8 cellular contexts compared by ENCODE assay signal in the genomic region with DNA sequence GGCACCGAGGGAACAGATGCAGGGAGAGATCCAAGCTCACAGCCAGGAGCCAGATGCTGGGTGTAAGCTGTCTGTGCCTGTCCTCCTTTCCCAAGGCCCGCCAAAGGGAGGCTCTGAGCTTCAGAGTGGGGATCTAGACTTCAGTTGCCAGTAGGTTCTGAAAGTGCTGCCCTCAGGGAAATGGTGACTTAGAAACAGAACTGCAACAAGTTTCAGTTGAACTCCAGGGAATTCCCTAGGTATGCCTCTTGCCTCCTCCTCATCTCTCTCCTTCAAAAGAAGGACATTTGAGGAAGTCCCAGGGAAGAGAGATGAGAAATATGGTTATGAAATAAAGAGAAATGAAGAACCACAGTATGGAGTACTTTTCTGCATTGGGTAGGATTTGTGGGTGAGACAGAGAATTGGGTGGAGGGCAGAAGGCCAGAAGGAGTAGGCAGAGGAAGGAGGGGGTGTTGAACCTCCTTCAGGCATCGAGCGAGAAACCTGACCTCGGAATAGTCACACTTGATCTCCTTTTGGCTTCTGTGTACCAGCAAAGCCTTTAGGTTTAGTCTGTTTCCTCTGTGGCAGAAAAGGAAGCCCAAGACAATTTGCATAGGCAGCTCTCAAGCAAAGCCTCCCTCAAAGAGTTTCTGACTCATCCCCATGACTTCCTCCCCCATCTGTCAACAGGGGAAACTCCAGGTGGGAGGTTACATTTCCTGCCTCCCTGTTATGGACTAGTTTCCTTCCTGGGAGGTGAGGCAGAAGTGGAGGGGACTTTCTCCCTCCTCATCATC. TPM values are rescaled to one million over a fixed set of nuclear protein-coding genes. Genes with fewer than 3 reads are reported as not detected.
DNase-seq lines count a peak whose midpoint lies in the region; ATAC-seq and TF ChIP-seq lines count a peak whose summit lies in the region.

No MANE protein-coding gene starts in this region.

- no peaks in the 10 kb centered on the region for H3K36me3 ChIP-seq in esophagus muscularis mucosa

- peak; percentile 94 for ATAC-seq in HG02798 (IDR thresholded peaks at IDR 0.05; ENCODE audit: poor library complexity, unreplicated experiment)

- no peak overlapping the region for H3K4me3 Mint-ChIP-seq in activated CD4-positive, alpha-beta memory T cell treated with anti-CD3 and anti-CD28 coated beads, Interleukin-2, amount 10 ng/mL, durations not matched to agents 7 days and 5 days

- H3K4me1 Mint-ChIP-seq in activated CD4-positive, alpha-beta memory T cell treated with anti-CD3 and anti-CD28 coated beads, Interleukin-2, amount 10 ng/mL, durations not matched to agents 7 days and 5 days = no peaks in the 10 kb centered on the region

- no peaks in the 10 kb centered on the region for H3K27me3 ChIP-seq in esophagus muscularis mucosa

- H3K9me3 ChIP-seq in esophagus muscularis mucosa = no peaks in the 10 kb centered on the region

- peaks cover 5 to 15% (median 11%) of the 10 kb centered on the region in 4 donors for H3K4me1 ChIP-seq in esophagus muscularis mucosa

- no peaks in the 10 kb centered on the region for H3K36me3 Mint-ChIP-seq in activated CD4-positive, alpha-beta memory T cell treated with anti-CD3 and anti-CD28 coated beads, Interleukin-2, amount 10 ng/mL, durations not matched to agents 7 days and 5 days (ENCODE audit: low read depth)

- no peak for TF ChIP-seq EP300 in esophagus muscularis mucosa (IDR thresholded peaks at IDR 0.05)

- DNase-seq in SIG-M5 treated with dmso at 0.1 percent for 504 hours (lab: John Stamatoyannopoulos, UW; ENCODE audit: unreplicated experiment) (peak; percentile 66), SIG-M5 (lab: John Stamatoyannopoulos, UW) (no peak), NCI-H2196 treated with DMSO at 0.1 percent for 48 hours (lab: John Stamatoyannopoulos, UW; ENCODE audit: unreplicated experiment) (peak; percentile 12), esophagus muscularis mucosa (ENCODE audit: extremely low spot score) (peak; percentile 88), putamen (ENCODE audit: low spot score) (peak; percentile 70), NCI-H1092 treated with DMSO at 0.1 percent for 48 hours (lab: John Stamatoyannopoulos, UW) (no peak)
- peak; percentile 69 for DNase-seq in activated CD4-positive, alpha-beta memory T cell treated with anti-CD3 and anti-CD28 coated beads, Interleukin-2, amount 10 ng/mL, durations not matched to agents 7 days and 5 days

- intact Hi-C loops in esophagus muscularis mucosa (cut with DNase I) = no loop called here

- no peak for TF ChIP-seq POLR2A in esophagus muscularis mucosa (IDR thresholded peaks at IDR 0.05; ENCODE audit: low read depth)

- no peak overlapping the region for H3K27ac ChIP-seq in esophagus muscularis mucosa (replicated peaks in 1 of 4)

- no peaks in the 10 kb centered on the region for H3K9me3 Mint-ChIP-seq in activated CD4-positive, alpha-beta memory T cell treated with anti-CD3 and anti-CD28 coated beads, Interleukin-2, amount 10 ng/mL, durations not matched to agents 7 days and 5 days

- H3K27ac Mint-ChIP-seq in activated CD4-positive, alpha-beta memory T cell treated with anti-CD3 and anti-CD28 coated beads, Interleukin-2, amount 10 ng/mL, durations not matched to agents 7 days and 5 days = peak overlapping the region; percentile 75

- H3K27me3 Mint-ChIP-seq in activated CD4-positive, alpha-beta memory T cell treated with anti-CD3 and anti-CD28 coated beads, Interleukin-2, amount 10 ng/mL, durations not matched to agents 7 days and 5 days = no peaks in the 10 kb centered on the region

- CTCF ChIA-PET in activated CD4-positive, alpha-beta memory T cell treated with anti-CD3 and anti-CD28 coated beads, Interleukin-2, amount 10 ng/mL, durations not matched to agents 7 days and 5 days (lab: Charles Lee) = interaction anchor here (0.9 to 2.8 kb wide), 10 partner anchors 14 to 501 kb away, joined by 3 to 17 read pairs (median 4); no protein-coding TSS in a partner anchor

- TF ChIP-seq CTCF in esophagus muscularis mucosa (IDR thresholded peaks at IDR 0.05) = no peak

- POLR2A ChIA-PET in activated CD4-positive, alpha-beta memory T cell treated with anti-CD3 and anti-CD28 coated beads, Interleukin-2, amount 10 ng/mL, durations not matched to agents 7 days and 5 days (lab: Charles Lee) = interaction anchor here (0.7 to 2.2 kb wide), 10 partner anchors 13 to 687 kb away, joined by 3 to 9 read pairs (median 4); partner anchors contain the start of genes CEBPZ, NDUFAF7 and RMDN2

- H3K4me3 ChIP-seq in esophagus muscularis mucosa = no peak overlapping the region

- 68% methylated on average over 5 of the region's 5 CpGs for WGBS in esophagus muscularis mucosa

RNA-seq across cellular contexts. Expression of gene QPCT, which starts 45.7 kb away (rescaled TPM):
- total RNA-seq in activated CD4-positive, alpha-beta memory T cell treated with anti-CD3 and anti-CD28 coated beads, Interleukin-2, amount 10 ng/mL, durations not matched to agents 7 days and 5 days = not detected
- 1 to 10 TPM; 1.2 to 5.1 (median 4.0) TPM for total RNA-seq in esophagus muscularis mucosa

Comparison
In these comparisons a context has a peak if more than half of its experiments do, and no peak if none do; other contexts are left out.
1. DNase-seq: peak in SIG-M5 treated with dmso at 0.1 percent for 504 hours (single experiment), NCI-H2196 treated with DMSO at 0.1 percent for 48 hours (single experiment), activated CD4-positive, alpha-beta memory T cell treated with anti-CD3 and anti-CD28 coated beads, Interleukin-2, amount 10 ng/mL, durations not matched to agents 7 days and 5 days (single experiment), esophagus muscularis mucosa (single experiment) and putamen (single experiment); none in SIG-M5 (single experiment) and NCI-H1092 treated with DMSO at 0.1 percent for 48 hours (single experiment).